ENCODE assay signal across 8 cellular contexts in genomic region chr12:2890001-2890387, GRCh38. TPM values are rescaled to one million over a fixed set of nuclear protein-coding genes. Genes with fewer than 3 reads are reported as not detected.
A peak's percentile ranks its signal among the peaks of the same experiment; 100 is the strongest.
DNase-seq lines count a peak whose midpoint lies in the region; ATAC-seq, FAIRE-seq and TF ChIP-seq lines count a peak whose summit lies in the region.

No MANE protein-coding gene starts in this region.

- H3K36me3 ChIP-seq in GM23338 (ENCODE audit: insufficient read depth): peaks cover 28% of the 10 kb centered on the region
- peaks cover 13% of the 10 kb centered on the region for H3K36me3 ChIP-seq in skeletal muscle satellite cell (ENCODE audit: insufficient read depth, low read length)

- H2AFZ ChIP-seq in GM23338: peak overlapping the region; percentile 96

- peaks cover 27% of the 10 kb centered on the region for H3F3A ChIP-seq in GM23338 (replicated peaks; ENCODE audit: low read depth)

- no peak for TF ChIP-seq CTCF in GM23338 (conservative IDR thresholded peaks at IDR 0.05; ENCODE audit: low read depth in 2 of 2)
- TF ChIP-seq CTCF in WI38 (IDR thresholded peaks at IDR 0.05; ENCODE audit: low read depth, low read length): no peak
- TF ChIP-seq CTCF in foreskin keratinocyte (conservative IDR thresholded peaks at IDR 0.05): no peak

- peaks cover 22% of the 10 kb centered on the region for H3K27me3 Mint-ChIP-seq in GM23338 (ENCODE audit: insufficient read depth, low read depth, poor library complexity)

- peak overlapping the region; percentile 91 for H3K4me3 Mint-ChIP-seq in GM23338

- H3K4me2 ChIP-seq in GM23338 (peak overlapping the region; percentile 90), skeletal muscle satellite cell (ENCODE audit: low read length) (peak overlapping the region; percentile 88)

- ATAC-seq in GM23338 (no peak), foreskin keratinocyte (no peak)

- H3K9ac ChIP-seq in skeletal muscle satellite cell (ENCODE audit: low read depth, low read length): peak overlapping the region; percentile 81

- H3K36me3 Mint-ChIP-seq in GM23338 (ENCODE audit: low read depth): peaks cover 39% of the 10 kb centered on the region

- peaks cover 25% of the 10 kb centered on the region for H3K79me2 ChIP-seq in GM23338 (replicated peaks; ENCODE audit: insufficient read depth)

- H3K4me3 ChIP-seq in GM23338: peak overlapping the region; percentile 90
- peak overlapping the region; percentile 93 for H3K4me3 ChIP-seq in WI38 (ENCODE audit: low read depth, low read length)
- H3K4me3 ChIP-seq in skeletal muscle satellite cell (ENCODE audit: low read length): peak overlapping the region; percentile 98

- no peak for DNase-seq in GM23338 (ENCODE audit: low spot score)
- no peak for DNase-seq in foreskin keratinocyte
- no peak for DNase-seq in hepatic stellate cell (ENCODE audit: low spot score)
- DNase-seq in HTR-8/SVneo (ENCODE audit: insufficient read length, low spot score): no peak
- DNase-seq in stimulated activated CD4-positive, alpha-beta T cell treated with anti-CD3 and anti-CD28 coated beads, Interleukin-12 subunit alpha, Interleukin-12 subunit beta, amount 100 ng/mL, for 4 hours: no peak
- no peak for DNase-seq in activated CD4-positive, alpha-beta T cell treated with anti-CD3 and anti-CD28 coated beads for 48 hours

- no peaks in the 10 kb centered on the region for H3K9me3 ChIP-seq in skeletal muscle satellite cell (replicated peaks; ENCODE audit: low read length)

- no peak for FAIRE-seq in HTR-8/SVneo (lab: Jason Lieb, UNC)

- H3K27ac ChIP-seq in GM23338 (ENCODE audit: low read depth) (peak overlapping the region; percentile 90), foreskin keratinocyte (peak overlapping the region; percentile 67)

- peak overlapping the region; percentile 90 for H3K27ac Mint-ChIP-seq in GM23338

- H3K9me3 Mint-ChIP-seq in GM23338: peaks cover 3% of the 10 kb centered on the region; the same call in 1 of the 3 replicates

- H3K27me3 ChIP-seq in GM23338 (ENCODE audit: insufficient read depth): no peaks in the 10 kb centered on the region
- H3K27me3 ChIP-seq in foreskin keratinocyte: no peaks in the 10 kb centered on the region
- H3K27me3 ChIP-seq in skeletal muscle satellite cell (ENCODE audit: control insufficient read depth, insufficient read depth, low read length): no peaks in the 10 kb centered on the region

- H4K20me1 ChIP-seq in GM23338 (replicated peaks; ENCODE audit: insufficient read depth): peaks cover 25% of the 10 kb centered on the region; the same call in 1 of the 2 replicates

- H3K4me1 ChIP-seq in GM23338 (ENCODE audit: insufficient read depth) (peaks cover 4% of the 10 kb centered on the region), foreskin keratinocyte (peaks cover 4% of the 10 kb centered on the region), skeletal muscle satellite cell (ENCODE audit: control insufficient read depth, insufficient read depth, low read length) (peaks cover 21% of the 10 kb centered on the region)

- peaks cover 17% of the 10 kb centered on the region for H3K4me1 Mint-ChIP-seq in GM23338

- no peaks in the 10 kb centered on the region for H3K9me2 ChIP-seq in GM23338 (ENCODE audit: insufficient read depth)

TF ChIP-seq in GM23338, 12 proteins besides CTCF, POLR2A, EP300 and RAD21:
- no peak for TF ChIP-seq ZNF331 (CRISPR knock-in tag; IDR thresholded peaks at IDR 0.05; ENCODE audit: low read depth)
TF ChIP-seq in GM23338: peak in this region for 0.

RNA-seq across cellular contexts. Expression of gene TULP3, which starts 0.7 kb away (rescaled TPM):
- total RNA-seq in GM23338 (2014; rRNA removed; shearing (Covaris generic)): 17.5 and 18.8 TPM in 2 replicates
- polyA plus RNA-seq in GM23338 (2016; fragmentation: Nextera tagmentation; extraction: Ambion mirVana) (11.6 and 15.1 TPM in 2 replicates), foreskin keratinocyte (13.3 and 14.2 TPM in 2 replicates)
- 21.8 and 21.9 TPM in 2 replicates for total RNA-seq in foreskin keratinocyte
- total RNA-seq in skeletal muscle satellite cell (2012; rRNA removed): 22.1 and 23.3 TPM in 2 replicates

RNA-seq across cellular contexts. Expression of gene RHNO1, which starts 13.0 kb away (rescaled TPM):
- 56.4 and 80.4 TPM in 2 replicates for total RNA-seq in GM23338 (2014; rRNA removed; shearing (Covaris generic))
- polyA plus RNA-seq in GM23338 (2016; fragmentation: Nextera tagmentation; extraction: Ambion mirVana) (63.8 and 71.1 TPM in 2 replicates), foreskin keratinocyte (31.6 and 34.0 TPM in 2 replicates)
- 33.1 and 33.4 TPM in 2 replicates for total RNA-seq in foreskin keratinocyte
- total RNA-seq in skeletal muscle satellite cell (2012; rRNA removed): 17.7 and 19.2 TPM in 2 replicates

RNA-seq across cellular contexts. Expression of gene FOXM1, which starts 13.0 kb away (rescaled TPM):
- total RNA-seq in GM23338 (2014; rRNA removed; shearing (Covaris generic)): 73.4 and 98.1 TPM in 2 replicates
- polyA plus RNA-seq in GM23338 (2016; fragmentation: Nextera tagmentation; extraction: Ambion mirVana) (24.1 and 31.0 TPM in 2 replicates), foreskin keratinocyte (52.8 and 73.4 TPM in 2 replicates)
- 70.0 and 91.0 TPM in 2 replicates for total RNA-seq in foreskin keratinocyte
- 8.4 and 13.1 TPM in 2 replicates for total RNA-seq in skeletal muscle satellite cell (2012; rRNA removed)

RNA-seq across cellular contexts. Expression of gene TEX52, which starts 33.2 kb away (rescaled TPM):
- total RNA-seq in GM23338 (2014; rRNA removed; shearing (Covaris generic)): not detected in 2 replicates
- polyA plus RNA-seq in GM23338 (2016; fragmentation: Nextera tagmentation; extraction: Ambion mirVana) (not detected in 2 replicates), foreskin keratinocyte (not detected in 2 replicates)
- not detected in 2 replicates for total RNA-seq in foreskin keratinocyte
- not detected in 2 replicates for total RNA-seq in skeletal muscle satellite cell (2012; rRNA removed)

RNA-seq across cellular contexts. Expression of gene NRIP2, which starts 55.2 kb away (rescaled TPM):
- total RNA-seq in GM23338 (2014; rRNA removed; shearing (Covaris generic)): not detected in 2 replicates
- polyA plus RNA-seq in GM23338 (2016; fragmentation: Nextera tagmentation; extraction: Ambion mirVana) (0.40 and 0.66 TPM in 2 replicates), foreskin keratinocyte (not detected in 2 replicates)
- not detected in 2 replicates for total RNA-seq in foreskin keratinocyte
- total RNA-seq in skeletal muscle satellite cell (2012; rRNA removed): not detected in 2 replicates
